Comparison of ENCODE assay signal across 16 cellular contexts in genomic region chr13:113630804-113631203, GRCh38. TPM values are rescaled to one million over a fixed set of nuclear protein-coding genes. Genes with fewer than 3 reads are reported as not detected.
"Had no signal": no experiment of that assay in that cellular context is flagged by ENCODE, and none has a peak within 500 bp of the region (broad histone marks: within the 10 kb centered on the region; RNA-seq: fewer than 3 reads in every experiment).

No MANE protein-coding gene starts in this region.

- H3K4me3 ChIP-seq: esophagus squamous epithelium, tibial artery had no signal

- DNase-seq: activated CD4-positive, alpha-beta T cell treated with anti-CD3 and anti-CD28 coated beads for 1 hour; activated CD4-positive, alpha-beta T cell treated with anti-CD3 and anti-CD28 coated beads, Interleukin-2, amount 50 U/mL, for 48 hours; activated CD8-positive, alpha-beta memory T cell treated with anti-CD3 and anti-CD28 coated beads, Interleukin-2, amount 10 ng/mL, durations not matched to agents 7 days and 5 days; activated gamma-delta T cell; activated naive CD8-positive, alpha-beta T cell treated with anti-CD3 and anti-CD28 coated beads, Interleukin-2, amount 50 U/mL, for 24 hours; activated T-cell treated with anti-CD3 and anti-CD28 coated beads, Interleukin-2, amount 50 U/mL, for 24 hours; esophagus squamous epithelium; foreskin fibroblast; head of caudate nucleus; T1000; tibial artery had no signal

- H3K27me3 ChIP-seq: esophagus squamous epithelium, tibial artery had no signal

- H3K4me1 ChIP-seq: esophagus squamous epithelium, tibial artery had no signal

- H3K9me3 ChIP-seq: esophagus squamous epithelium, tibial artery had no signal

- ATAC-seq: activated CD8-positive, alpha-beta memory T cell treated with anti-CD3 and anti-CD28 coated beads, Interleukin-2, amount 10 ng/mL, durations not matched to agents 7 days and 5 days; activated naive CD8-positive, alpha-beta T cell treated with anti-CD3 and anti-CD28 coated beads, Interleukin-2, amount 50 U/mL, for 24 hours; left lobe of liver had no signal

- H3K27ac ChIP-seq: esophagus squamous epithelium, tibial artery had no signal

RNA-seq across cellular contexts. Expression of gene ATP4B, which starts 27.2 kb away (rescaled TPM):
- total RNA-seq: activated CD8-positive, alpha-beta memory T cell treated with anti-CD3 and anti-CD28 coated beads, Interleukin-2, amount 10 ng/mL, durations not matched to agents 7 days and 5 days; astrocyte; esophagus squamous epithelium; left lobe of liver; osteocyte; skeletal muscle tissue had no signal
- polyA plus RNA-seq: neural cell had no signal

RNA-seq across cellular contexts. Expression of gene GRK1, which starts 36.2 kb away (rescaled TPM):
- total RNA-seq: activated CD8-positive, alpha-beta memory T cell treated with anti-CD3 and anti-CD28 coated beads, Interleukin-2, amount 10 ng/mL, durations not matched to agents 7 days and 5 days; astrocyte; esophagus squamous epithelium; left lobe of liver; osteocyte; skeletal muscle tissue had no signal
